Comparison of ENCODE assay signal across 8 cellular contexts in genomic region chr11:44621140-44621681, GRCh38. TPM values are rescaled to one million over a fixed set of nuclear protein-coding genes. Genes with fewer than 3 reads are reported as not detected.
DNase-seq lines count a peak whose midpoint lies in the region; ATAC-seq and TF ChIP-seq lines count a peak whose summit lies in the region.

No MANE protein-coding gene starts in this region.

- no peak overlapping the region for H3K4me3 Mint-ChIP-seq in osteocyte (ENCODE audit: unreplicated experiment)

- TF ChIP-seq EP300 in Ishikawa (IDR thresholded peaks at IDR 0.05; ENCODE audit: borderline replicate concordance): no peak

- intact Hi-C loops in head of caudate nucleus (cut with DNase I): loop anchor here (2.0 to 10.0 kb wide), 4 partner anchors 106 to 484 kb away; partner anchors contain the start of gene TSPAN18

- peak; percentile 94 for TF ChIP-seq RAD21 in Ishikawa (IDR thresholded peaks at IDR 0.05; ENCODE audit: low read depth)

- no peak overlapping the region for H3K27ac Mint-ChIP-seq in osteocyte (ENCODE audit: unreplicated experiment)

- no peaks in the 10 kb centered on the region for H3K36me3 Mint-ChIP-seq in osteocyte (ENCODE audit: unreplicated experiment)

- H3K27me3 Mint-ChIP-seq in osteocyte (ENCODE audit: unreplicated experiment): no peaks in the 10 kb centered on the region

- H3K9me3 Mint-ChIP-seq in osteocyte (ENCODE audit: unreplicated experiment): no peaks in the 10 kb centered on the region

- peak; percentile 13 for DNase-seq in GM04504 (ENCODE audit: low read depth)
- DNase-seq in SHP77 (lab: John Stamatoyannopoulos, UW): peak; percentile 6 to 47
- peak; percentile 57 for DNase-seq in activated naive CD4-positive, alpha-beta T cell treated with anti-CD3 and anti-CD28 coated beads, Interleukin-2, amount 50 U/mL, for 16 hours
- DNase-seq in head of caudate nucleus: peak; percentile 66 to 95 (median 86)
- DNase-seq in osteocyte (ENCODE audit: extremely low spot score, unreplicated experiment): peak; percentile 93

- TF ChIP-seq CTCF in osteocyte (IDR thresholded peaks at IDR 0.05): peak; percentile 99

- no peak for ATAC-seq in GM19035 (IDR thresholded peaks at IDR 0.05; ENCODE audit: unreplicated experiment)
- ATAC-seq in GM18909 (IDR thresholded peaks at IDR 0.05; ENCODE audit: poor library complexity, unreplicated experiment): no peak

- peaks cover 5% of the 10 kb centered on the region for H3K4me1 Mint-ChIP-seq in osteocyte (ENCODE audit: unreplicated experiment)

TF ChIP-seq in Ishikawa, 13 proteins besides CTCF, POLR2A, EP300 and RAD21:
- TF ChIP-seq CREB1 (IDR thresholded peaks at IDR 0.05; ENCODE audit: low read depth) (no peak), EGR1 (IDR thresholded peaks at IDR 0.05) (no peak), REST (IDR thresholded peaks at IDR 0.05; ENCODE audit: low read depth) (no peak)

RNA-seq across cellular contexts. Expression of gene CD82, which starts 55.7 kb away (rescaled TPM):
- 29.5 and 34.6 TPM in 2 replicates for total RNA-seq in osteocyte

Comparison
In these comparisons a context has a peak if more than half of its experiments do, and no peak if none do; other contexts are left out.
1. DNase-seq: peak in every context shown above with its lines; median percentile 93 in osteocyte; 86 in head of caudate nucleus; 57 in activated naive CD4-positive, alpha-beta T cell treated with anti-CD3 and anti-CD28 coated beads, Interleukin-2, amount 50 U/mL, for 16 hours; 26 in SHP77; 13 in GM04504.